16 cellular contexts compared by ENCODE assay signal in the genomic region with DNA sequence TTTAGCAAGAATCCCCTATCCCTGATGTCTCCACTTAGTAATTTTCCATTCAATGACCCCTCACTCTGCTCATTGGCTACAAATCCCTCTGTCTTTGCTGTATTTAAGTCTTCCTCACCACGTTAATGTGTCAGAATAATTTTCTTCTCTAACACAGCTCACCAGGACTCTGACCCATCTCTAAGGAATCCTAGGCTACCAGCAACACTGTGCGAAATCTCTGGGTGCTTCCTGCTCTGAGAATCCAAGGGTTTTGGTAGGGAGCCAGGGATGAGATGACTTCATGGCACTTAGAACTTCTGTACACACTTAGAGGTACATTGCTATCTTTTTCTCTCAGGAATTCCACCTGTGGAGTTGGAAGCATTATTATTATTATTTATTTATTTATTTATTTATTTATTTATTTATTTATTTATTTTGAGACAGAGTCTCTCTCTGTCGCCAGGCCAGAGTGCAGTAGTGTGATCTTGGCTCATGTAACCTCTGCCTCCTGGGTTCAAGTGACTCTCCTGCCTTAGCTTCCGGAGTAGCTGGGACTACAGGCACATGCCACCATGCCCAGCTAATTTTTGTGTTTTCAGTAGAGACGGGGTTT. TPM values are rescaled to one million over a fixed set of nuclear protein-coding genes. Genes with fewer than 3 reads are reported as not detected.
A peak's percentile ranks its signal among the peaks of the same experiment; 100 is the strongest.
DNase-seq lines count a peak whose midpoint lies in the region; TF ChIP-seq lines count a peak whose summit lies in the region.
"Had no signal": no experiment of that assay in that cellular context is flagged by ENCODE, and none has a peak within 500 bp of the region (broad histone marks: within the 10 kb centered on the region; RNA-seq: fewer than 3 reads in every experiment).

No MANE protein-coding gene starts in this region.

- H3K9me3 ChIP-seq in PC-9 (ENCODE audit: insufficient read depth, low read depth) = no peaks in the 10 kb centered on the region
- H3K9me3 ChIP-seq: sigmoid colon had no signal

- CTCF ChIA-PET in PC-9 (lab: Charles Lee) = no interaction called here

- intact Hi-C loops in PC-9 (cut with micrococcal nuclease; ENCODE audit: unreplicated experiment) = loop anchor here (10.0 kb wide), 1 partner anchor 1844 kb away; no protein-coding TSS in a partner anchor

- no peaks in the 10 kb centered on the region for H4K20me1 ChIP-seq in PC-9 (ENCODE audit: insufficient read depth)

- POLR2A ChIA-PET in PC-9 (lab: Charles Lee; ENCODE audit: unreplicated experiment) = no interaction called here

- H3K9me2 ChIP-seq in PC-9 (ENCODE audit: insufficient read depth) = no peaks in the 10 kb centered on the region

- no peak overlapping the region for H3K4me3 ChIP-seq in PC-9
- H3K4me3 ChIP-seq in skeletal muscle cell (ENCODE audit: low read depth, low read length) = no peak overlapping the region
- H3K4me3 ChIP-seq: sigmoid colon had no signal

- H3K27ac ChIP-seq in PC-9 = peak overlapping the region; percentile 42
- H3K27ac ChIP-seq: sigmoid colon had no signal

- no peaks in the 10 kb centered on the region for H3K36me3 ChIP-seq in PC-9 (ENCODE audit: low read depth)
- H3K36me3 ChIP-seq: sigmoid colon had no signal

- peak; percentile 84 for DNase-seq in GM03348 (ENCODE audit: low spot score)
- peak; percentile 34 to 73 for DNase-seq in PC-9
- peak; percentile 45 for DNase-seq in dedifferentiated amniotic fluid mesenchymal stem cell (ENCODE audit: extremely low spot score)
- peak; percentile 25 for DNase-seq in skeletal muscle cell (ENCODE audit: low read depth)
- DNase-seq in putamen (ENCODE audit: low spot score) = no peak
- DNase-seq in midbrain (lab: John Stamatoyannopoulos, UW) = no peak
- no peak for DNase-seq in amygdala (lab: John Stamatoyannopoulos, UW)
- DNase-seq: activated B cell treated with CpG ODN at 0.5 μM for 24 hours; activated CD8-positive, alpha-beta memory T cell treated with anti-CD3 and anti-CD28 coated beads, Interleukin-2, amount 10 ng/mL, durations not matched to agents 7 days and 5 days; caudate nucleus; effector memory CD8-positive, alpha-beta T cell; NCI-H146; NCI-H524; sigmoid colon; stimulated activated CD4-positive, alpha-beta T cell treated with anti-CD3 and anti-CD28 coated beads, Interleukin-4, amount 100 ng/mL, for 24 hours; T-cell had no signal

- no peak for TF ChIP-seq CTCF in PC-9 (conservative IDR thresholded peaks at IDR 0.05)

- H3K27me3 ChIP-seq in PC-9 (ENCODE audit: insufficient read depth, low read depth) = no peaks in the 10 kb centered on the region
- H3K27me3 ChIP-seq: sigmoid colon had no signal

- H2AFZ ChIP-seq in PC-9 = no peak overlapping the region

- no peaks in the 10 kb centered on the region for H3K79me2 ChIP-seq in PC-9 (ENCODE audit: low read depth)

- peaks cover 22% of the 10 kb centered on the region for H3F3A ChIP-seq in PC-9 (ENCODE audit: insufficient read depth, low read depth)

- 0 out of 2 replicates have a peak overlapping the region, but pooled peaks have one; percentile 2 for H3K4me2 ChIP-seq in PC-9

- peaks cover 38% of the 10 kb centered on the region for H3K4me1 ChIP-seq in PC-9 (replicated peaks; ENCODE audit: insufficient read depth)
- H3K4me1 ChIP-seq: sigmoid colon had no signal

- no TSS peak for BruUV-seq in PC-9 (replicated peaks; lab: Mats Ljungman, UMichigan)

RNA-seq across cellular contexts. Expression of a gene that starts 53.5 kb away (rescaled TPM):
- total RNA-seq in PC-9 (2021) = not detected in 2 replicates
- total RNA-seq: activated B cell treated with CpG ODN at 0.5 μM for 24 hours; activated CD8-positive, alpha-beta memory T cell treated with anti-CD3 and anti-CD28 coated beads, Interleukin-2, amount 10 ng/mL, durations not matched to agents 7 days and 5 days; sigmoid colon had no signal

Comparison
In these comparisons a context has a peak if more than half of its experiments do, and no peak if none do; other contexts are left out.
1. DNase-seq: peak in GM03348 (single experiment), PC-9 (2 of 2), dedifferentiated amniotic fluid mesenchymal stem cell (single experiment) and skeletal muscle cell (single experiment); none in putamen (single experiment), midbrain (single experiment) and amygdala (0 of 56).